In the genomic region with DNA sequence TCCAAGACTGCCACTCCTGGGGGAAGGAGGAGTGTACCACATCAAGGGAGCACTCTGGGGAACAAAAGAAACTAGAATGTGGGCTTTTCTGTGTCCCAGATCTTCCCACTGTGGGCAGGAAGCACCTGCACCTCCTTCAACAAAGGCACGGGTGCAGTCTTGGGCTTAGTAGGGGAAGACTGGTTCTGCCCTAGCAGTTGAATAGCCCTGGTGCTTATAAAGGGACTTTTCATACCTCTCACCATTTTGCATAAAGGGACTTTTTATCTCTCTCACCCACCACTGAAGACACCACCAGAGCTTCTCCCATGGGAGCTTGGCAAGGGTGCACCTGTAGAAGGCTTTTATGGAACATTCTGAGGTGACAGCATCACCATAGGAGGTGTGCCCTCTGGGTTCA, we compare ENCODE assay signal across 1 cellular context.
TF ChIP-seq lines count a peak whose summit lies in the region.

No MANE protein-coding gene starts in this region.

TF ChIP-seq in GM12878, 131 proteins besides CTCF, POLR2A, EP300 and RAD21 (continued from another document):
- TF ChIP-seq, protein P1, sequence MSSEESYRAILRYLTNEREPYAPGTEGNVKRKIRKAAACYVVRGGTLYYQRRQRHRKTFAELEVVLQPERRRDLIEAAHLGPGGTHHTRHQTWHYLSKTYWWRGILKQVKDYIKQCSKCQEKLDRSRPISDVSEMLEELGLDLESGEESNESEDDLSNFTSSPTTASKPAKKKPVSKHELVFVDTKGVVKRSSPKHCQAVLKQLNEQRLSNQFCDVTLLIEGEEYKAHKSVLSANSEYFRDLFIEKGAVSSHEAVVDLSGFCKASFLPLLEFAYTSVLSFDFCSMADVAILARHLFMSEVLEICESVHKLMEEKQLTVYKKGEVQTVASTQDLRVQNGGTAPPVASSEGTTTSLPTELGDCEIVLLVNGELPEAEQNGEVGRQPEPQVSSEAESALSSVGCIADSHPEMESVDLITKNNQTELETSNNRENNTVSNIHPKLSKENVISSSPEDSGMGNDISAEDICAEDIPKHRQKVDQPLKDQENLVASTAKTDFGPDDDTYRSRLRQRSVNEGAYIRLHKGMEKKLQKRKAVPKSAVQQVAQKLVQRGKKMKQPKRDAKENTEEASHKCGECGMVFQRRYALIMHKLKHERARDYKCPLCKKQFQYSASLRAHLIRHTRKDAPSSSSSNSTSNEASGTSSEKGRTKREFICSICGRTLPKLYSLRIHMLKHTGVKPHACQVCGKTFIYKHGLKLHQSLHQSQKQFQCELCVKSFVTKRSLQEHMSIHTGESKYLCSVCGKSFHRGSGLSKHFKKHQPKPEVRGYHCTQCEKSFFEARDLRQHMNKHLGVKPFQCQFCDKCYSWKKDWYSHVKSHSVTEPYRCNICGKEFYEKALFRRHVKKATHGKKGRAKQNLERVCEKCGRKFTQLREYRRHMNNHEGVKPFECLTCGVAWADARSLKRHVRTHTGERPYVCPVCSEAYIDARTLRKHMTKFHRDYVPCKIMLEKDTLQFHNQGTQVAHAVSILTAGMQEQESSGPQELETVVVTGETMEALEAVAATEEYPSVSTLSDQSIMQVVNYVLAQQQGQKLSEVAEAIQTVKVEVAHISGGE (CRISPR knock-in tag; IDR thresholded peaks at IDR 0.05), result no peak
- TF ChIP-seq MEF2B (IDR thresholded peaks at IDR 0.05; ENCODE audit: partially characterized antibody, poor library complexity, severe bottlenecking) (peak; percentile 85), PAX5 (IDR thresholded peaks at IDR 0.05; ENCODE audit: borderline replicate concordance, low read depth, low read length) (peak; percentile 16; the same call in 1 of the 2 replicates), POLR2AphosphoS5 (IDR thresholded peaks at IDR 0.05; ENCODE audit: low read length) (no peak), STAT3 (IDR thresholded peaks at IDR 0.05; ENCODE audit: low read depth, low read length) (no peak), BMI1 (IDR thresholded peaks at IDR 0.05; ENCODE audit: borderline replicate concordance) (no peak), RCOR1 (conservative IDR thresholded peaks at IDR 0.05; ENCODE audit: low read depth, low read length) (no peak), TCF12 (IDR thresholded peaks at IDR 0.05; ENCODE audit: low read depth, low read length) (no peak; the same call in 1 of the 2 replicates), IRF4 (IDR thresholded peaks at IDR 0.05; ENCODE audit: low read depth, low read length) (0 out of 2 replicates have a peak, but pooled peaks have one; percentile 16), SIN3A (IDR thresholded peaks at IDR 0.05; ENCODE audit: low read depth, low read length) (no peak), CBFB (IDR thresholded peaks at IDR 0.05; ENCODE audit: low read depth) (0 out of 2 replicates have a peak, but pooled peaks have one; percentile 26), BCL11A (IDR thresholded peaks at IDR 0.05; ENCODE audit: low read depth, low read length) (0 out of 2 replicates have a peak, but pooled peaks have one; percentile 11), BHLHE40 (IDR thresholded peaks at IDR 0.05; ENCODE audit: borderline replicate concordance in 1 of 2, low read depth in 2 of 2, low read length in 1 of 2) (peak; percentile 32 to 44; a peak in 2 of 4 replicates), SIX5 (IDR thresholded peaks at IDR 0.05; ENCODE audit: low read depth, low read length, severe bottlenecking) (no peak), ZNF384 (IDR thresholded peaks at IDR 0.05; ENCODE audit: borderline replicate concordance, low read depth, low read length) (no peak), KLF5 (IDR thresholded peaks at IDR 0.05; ENCODE audit: partially characterized antibody) (no peak), RFX5 (IDR thresholded peaks at IDR 0.05; ENCODE audit: low read depth, low read length) (no peak), TCF7 (IDR thresholded peaks at IDR 0.05; ENCODE audit: borderline replicate concordance) (peak; percentile 68; the same call in 1 of the 2 replicates), SMAD5 (IDR thresholded peaks at IDR 0.05; ENCODE audit: low read depth) (no peak), HDAC6 (IDR thresholded peaks at IDR 0.05; ENCODE audit: unreplicated experiment) (no peak), TARDBP (IDR thresholded peaks at IDR 0.05; ENCODE audit: borderline replicate concordance) (no peak), RELA (IDR thresholded peaks at IDR 0.05; ENCODE audit: borderline replicate concordance, partially characterized antibody) (no peak)
- TF ChIP-seq, protein P2, sequence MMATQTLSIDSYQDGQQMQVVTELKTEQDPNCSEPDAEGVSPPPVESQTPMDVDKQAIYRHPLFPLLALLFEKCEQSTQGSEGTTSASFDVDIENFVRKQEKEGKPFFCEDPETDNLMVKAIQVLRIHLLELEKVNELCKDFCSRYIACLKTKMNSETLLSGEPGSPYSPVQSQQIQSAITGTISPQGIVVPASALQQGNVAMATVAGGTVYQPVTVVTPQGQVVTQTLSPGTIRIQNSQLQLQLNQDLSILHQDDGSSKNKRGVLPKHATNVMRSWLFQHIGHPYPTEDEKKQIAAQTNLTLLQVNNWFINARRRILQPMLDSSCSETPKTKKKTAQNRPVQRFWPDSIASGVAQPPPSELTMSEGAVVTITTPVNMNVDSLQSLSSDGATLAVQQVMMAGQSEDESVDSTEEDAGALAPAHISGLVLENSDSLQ (IDR thresholded peaks at IDR 0.05), result no peak
- TF ChIP-seq, protein P3, sequence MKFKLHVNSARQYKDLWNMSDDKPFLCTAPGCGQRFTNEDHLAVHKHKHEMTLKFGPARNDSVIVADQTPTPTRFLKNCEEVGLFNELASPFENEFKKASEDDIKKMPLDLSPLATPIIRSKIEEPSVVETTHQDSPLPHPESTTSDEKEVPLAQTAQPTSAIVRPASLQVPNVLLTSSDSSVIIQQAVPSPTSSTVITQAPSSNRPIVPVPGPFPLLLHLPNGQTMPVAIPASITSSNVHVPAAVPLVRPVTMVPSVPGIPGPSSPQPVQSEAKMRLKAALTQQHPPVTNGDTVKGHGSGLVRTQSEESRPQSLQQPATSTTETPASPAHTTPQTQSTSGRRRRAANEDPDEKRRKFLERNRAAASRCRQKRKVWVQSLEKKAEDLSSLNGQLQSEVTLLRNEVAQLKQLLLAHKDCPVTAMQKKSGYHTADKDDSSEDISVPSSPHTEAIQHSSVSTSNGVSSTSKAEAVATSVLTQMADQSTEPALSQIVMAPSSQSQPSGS (IDR thresholded peaks at IDR 0.05; ENCODE audit: low read length), result 0 out of 2 replicates have a peak, but pooled peaks have one; percentile 12
- TF ChIP-seq, protein P4, sequence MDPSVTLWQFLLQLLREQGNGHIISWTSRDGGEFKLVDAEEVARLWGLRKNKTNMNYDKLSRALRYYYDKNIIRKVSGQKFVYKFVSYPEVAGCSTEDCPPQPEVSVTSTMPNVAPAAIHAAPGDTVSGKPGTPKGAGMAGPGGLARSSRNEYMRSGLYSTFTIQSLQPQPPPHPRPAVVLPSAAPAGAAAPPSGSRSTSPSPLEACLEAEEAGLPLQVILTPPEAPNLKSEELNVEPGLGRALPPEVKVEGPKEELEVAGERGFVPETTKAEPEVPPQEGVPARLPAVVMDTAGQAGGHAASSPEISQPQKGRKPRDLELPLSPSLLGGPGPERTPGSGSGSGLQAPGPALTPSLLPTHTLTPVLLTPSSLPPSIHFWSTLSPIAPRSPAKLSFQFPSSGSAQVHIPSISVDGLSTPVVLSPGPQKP (IDR thresholded peaks at IDR 0.05; ENCODE audit: low read depth, low read length), result no peak
- TF ChIP-seq, protein P5, sequence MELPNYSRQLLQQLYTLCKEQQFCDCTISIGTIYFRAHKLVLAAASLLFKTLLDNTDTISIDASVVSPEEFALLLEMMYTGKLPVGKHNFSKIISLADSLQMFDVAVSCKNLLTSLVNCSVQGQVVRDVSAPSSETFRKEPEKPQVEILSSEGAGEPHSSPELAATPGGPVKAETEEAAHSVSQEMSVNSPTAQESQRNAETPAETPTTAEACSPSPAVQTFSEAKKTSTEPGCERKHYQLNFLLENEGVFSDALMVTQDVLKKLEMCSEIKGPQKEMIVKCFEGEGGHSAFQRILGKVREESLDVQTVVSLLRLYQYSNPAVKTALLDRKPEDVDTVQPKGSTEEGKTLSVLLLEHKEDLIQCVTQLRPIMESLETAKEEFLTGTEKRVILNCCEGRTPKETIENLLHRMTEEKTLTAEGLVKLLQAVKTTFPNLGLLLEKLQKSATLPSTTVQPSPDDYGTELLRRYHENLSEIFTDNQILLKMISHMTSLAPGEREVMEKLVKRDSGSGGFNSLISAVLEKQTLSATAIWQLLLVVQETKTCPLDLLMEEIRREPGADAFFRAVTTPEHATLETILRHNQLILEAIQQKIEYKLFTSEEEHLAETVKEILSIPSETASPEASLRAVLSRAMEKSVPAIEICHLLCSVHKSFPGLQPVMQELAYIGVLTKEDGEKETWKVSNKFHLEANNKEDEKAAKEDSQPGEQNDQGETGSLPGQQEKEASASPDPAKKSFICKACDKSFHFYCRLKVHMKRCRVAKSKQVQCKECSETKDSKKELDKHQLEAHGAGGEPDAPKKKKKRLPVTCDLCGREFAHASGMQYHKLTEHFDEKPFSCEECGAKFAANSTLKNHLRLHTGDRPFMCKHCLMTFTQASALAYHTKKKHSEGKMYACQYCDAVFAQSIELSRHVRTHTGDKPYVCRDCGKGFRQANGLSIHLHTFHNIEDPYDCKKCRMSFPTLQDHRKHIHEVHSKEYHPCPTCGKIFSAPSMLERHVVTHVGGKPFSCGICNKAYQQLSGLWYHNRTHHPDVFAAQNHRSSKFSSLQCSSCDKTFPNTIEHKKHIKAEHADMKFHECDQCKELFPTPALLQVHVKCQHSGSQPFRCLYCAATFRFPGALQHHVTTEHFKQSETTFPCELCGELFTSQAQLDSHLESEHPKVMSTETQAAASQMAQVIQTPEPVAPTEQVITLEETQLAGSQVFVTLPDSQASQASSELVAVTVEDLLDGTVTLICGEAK (IDR thresholded peaks at IDR 0.05; ENCODE audit: borderline replicate concordance), result no peak
- TF ChIP-seq, protein P6, sequence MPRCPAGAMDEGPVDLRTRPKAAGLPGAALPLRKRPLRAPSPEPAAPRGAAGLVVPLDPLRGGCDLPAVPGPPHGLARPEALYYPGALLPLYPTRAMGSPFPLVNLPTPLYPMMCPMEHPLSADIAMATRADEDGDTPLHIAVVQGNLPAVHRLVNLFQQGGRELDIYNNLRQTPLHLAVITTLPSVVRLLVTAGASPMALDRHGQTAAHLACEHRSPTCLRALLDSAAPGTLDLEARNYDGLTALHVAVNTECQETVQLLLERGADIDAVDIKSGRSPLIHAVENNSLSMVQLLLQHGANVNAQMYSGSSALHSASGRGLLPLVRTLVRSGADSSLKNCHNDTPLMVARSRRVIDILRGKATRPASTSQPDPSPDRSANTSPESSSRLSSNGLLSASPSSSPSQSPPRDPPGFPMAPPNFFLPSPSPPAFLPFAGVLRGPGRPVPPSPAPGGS (IDR thresholded peaks at IDR 0.05; ENCODE audit: borderline replicate concordance, insufficient read depth, low read depth, low read length, poor library complexity, severe bottlenecking), result peak; percentile 41
- TF ChIP-seq, protein P7, sequence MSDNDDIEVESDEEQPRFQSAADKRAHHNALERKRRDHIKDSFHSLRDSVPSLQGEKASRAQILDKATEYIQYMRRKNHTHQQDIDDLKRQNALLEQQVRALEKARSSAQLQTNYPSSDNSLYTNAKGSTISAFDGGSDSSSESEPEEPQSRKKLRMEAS (IDR thresholded peaks at IDR 0.05; ENCODE audit: low read depth, low read length), result no peak
- TF ChIP-seq, protein P8, sequence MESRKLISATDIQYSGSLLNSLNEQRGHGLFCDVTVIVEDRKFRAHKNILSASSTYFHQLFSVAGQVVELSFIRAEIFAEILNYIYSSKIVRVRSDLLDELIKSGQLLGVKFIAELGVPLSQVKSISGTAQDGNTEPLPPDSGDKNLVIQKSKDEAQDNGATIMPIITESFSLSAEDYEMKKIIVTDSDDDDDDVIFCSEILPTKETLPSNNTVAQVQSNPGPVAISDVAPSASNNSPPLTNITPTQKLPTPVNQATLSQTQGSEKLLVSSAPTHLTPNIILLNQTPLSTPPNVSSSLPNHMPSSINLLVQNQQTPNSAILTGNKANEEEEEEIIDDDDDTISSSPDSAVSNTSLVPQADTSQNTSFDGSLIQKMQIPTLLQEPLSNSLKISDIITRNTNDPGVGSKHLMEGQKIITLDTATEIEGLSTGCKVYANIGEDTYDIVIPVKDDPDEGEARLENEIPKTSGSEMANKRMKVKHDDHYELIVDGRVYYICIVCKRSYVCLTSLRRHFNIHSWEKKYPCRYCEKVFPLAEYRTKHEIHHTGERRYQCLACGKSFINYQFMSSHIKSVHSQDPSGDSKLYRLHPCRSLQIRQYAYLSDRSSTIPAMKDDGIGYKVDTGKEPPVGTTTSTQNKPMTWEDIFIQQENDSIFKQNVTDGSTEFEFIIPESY (IDR thresholded peaks at IDR 0.05), result no peak
- TF ChIP-seq, protein P9, sequence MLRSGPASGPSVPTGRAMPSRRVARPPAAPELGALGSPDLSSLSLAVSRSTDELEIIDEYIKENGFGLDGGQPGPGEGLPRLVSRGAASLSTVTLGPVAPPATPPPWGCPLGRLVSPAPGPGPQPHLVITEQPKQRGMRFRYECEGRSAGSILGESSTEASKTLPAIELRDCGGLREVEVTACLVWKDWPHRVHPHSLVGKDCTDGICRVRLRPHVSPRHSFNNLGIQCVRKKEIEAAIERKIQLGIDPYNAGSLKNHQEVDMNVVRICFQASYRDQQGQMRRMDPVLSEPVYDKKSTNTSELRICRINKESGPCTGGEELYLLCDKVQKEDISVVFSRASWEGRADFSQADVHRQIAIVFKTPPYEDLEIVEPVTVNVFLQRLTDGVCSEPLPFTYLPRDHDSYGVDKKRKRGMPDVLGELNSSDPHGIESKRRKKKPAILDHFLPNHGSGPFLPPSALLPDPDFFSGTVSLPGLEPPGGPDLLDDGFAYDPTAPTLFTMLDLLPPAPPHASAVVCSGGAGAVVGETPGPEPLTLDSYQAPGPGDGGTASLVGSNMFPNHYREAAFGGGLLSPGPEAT (IDR thresholded peaks at IDR 0.05; ENCODE audit: low read depth), result peak; percentile 46; the same call in 1 of the 2 replicates
